In the genomic region with DNA sequence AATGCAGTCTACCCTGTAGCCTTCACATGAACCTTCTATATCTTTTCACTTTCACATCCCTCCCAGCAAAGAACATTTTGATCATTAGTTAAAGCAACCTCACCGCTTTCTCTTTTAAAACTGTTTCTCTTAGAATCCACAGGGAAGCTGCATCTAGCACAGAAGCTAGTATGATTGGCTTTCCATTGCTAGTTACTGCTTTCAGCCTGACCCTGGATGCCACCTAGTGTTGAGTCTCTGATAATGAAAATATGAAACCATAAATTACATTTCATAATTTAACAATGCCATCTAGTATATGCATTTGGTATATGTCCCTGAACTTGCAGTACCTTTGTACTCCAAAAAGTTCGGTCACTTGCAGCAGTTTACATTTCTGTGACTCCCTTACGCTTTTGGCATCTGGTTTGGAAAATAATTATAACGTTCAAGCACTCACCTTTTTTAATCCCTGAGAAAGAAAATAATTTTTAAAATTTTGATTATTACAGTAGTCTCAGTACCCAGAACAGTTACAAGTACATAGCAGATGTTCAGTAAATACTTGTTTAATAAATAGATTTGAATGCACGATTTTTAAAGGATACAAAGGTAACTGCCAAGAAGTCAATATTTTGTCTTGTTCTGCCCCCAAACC, we compare ENCODE assay signal across 8 cellular contexts. TPM values are rescaled to one million over a fixed set of nuclear protein-coding genes. Genes with fewer than 3 reads are reported as not detected.
DNase-seq lines count a peak whose midpoint lies in the region; ATAC-seq, FAIRE-seq and TF ChIP-seq lines count a peak whose summit lies in the region.

No MANE protein-coding gene starts in this region.

- no peak overlapping the region for H3K27ac Mint-ChIP-seq in progenitor cell of endocrine pancreas

- TF ChIP-seq CTCF in D721Med (IDR thresholded peaks at IDR 0.05; ENCODE audit: insufficient read depth, missing control alignments) (peak; percentile 80), progenitor cell of endocrine pancreas (IDR thresholded peaks at IDR 0.05; ENCODE audit: unreplicated experiment) (peak; percentile 63)

- H3K4me1 Mint-ChIP-seq in progenitor cell of endocrine pancreas (ENCODE audit: low read depth), result no peaks in the 10 kb centered on the region

- ATAC-seq in GM18870 (IDR thresholded peaks at IDR 0.05; ENCODE audit: unreplicated experiment), result peak; percentile 90
- peak; percentile 86 for ATAC-seq in HG03045 (IDR thresholded peaks at IDR 0.05; ENCODE audit: unreplicated experiment)

- H3K27me3 Mint-ChIP-seq in progenitor cell of endocrine pancreas, result no peaks in the 10 kb centered on the region

- H3K9me3 Mint-ChIP-seq in progenitor cell of endocrine pancreas (ENCODE audit: low read depth), result no peaks in the 10 kb centered on the region

- H3K4me3 Mint-ChIP-seq in progenitor cell of endocrine pancreas (ENCODE audit: low read depth), result no peak overlapping the region

- H3K36me3 Mint-ChIP-seq in progenitor cell of endocrine pancreas (ENCODE audit: insufficient read depth), result no peaks in the 10 kb centered on the region

- no peak for DNase-seq in D721Med (ENCODE audit: insufficient read length, low spot score)
- peak; percentile 32 for DNase-seq in NCI-H2227 (lab: John Stamatoyannopoulos, UW; ENCODE audit: unreplicated experiment)
- DNase-seq in activated gamma-delta T cell treated with anti-CD3 and anti-CD28 coated beads, Interleukin-2, amount 50 U/mL, for 16 hours (ENCODE audit: low read depth), result peak; percentile 8
- DNase-seq in germinal center (ENCODE audit: low spot score), result peak; percentile 22
- no peak for DNase-seq in progenitor cell of endocrine pancreas (ENCODE audit: low spot score, unreplicated experiment)
- DNase-seq in NCI-H2196 treated with DMSO at 0.1 percent for 48 hours (lab: John Stamatoyannopoulos, UW; ENCODE audit: unreplicated experiment), result no peak

- peak; percentile 64 for FAIRE-seq in D721Med (lab: Jason Lieb, UNC)

RNA-seq across cellular contexts. Expression of a gene that starts 22.7 kb away (rescaled TPM):
- 31.7 and 39.4 TPM in 2 replicates for total RNA-seq in progenitor cell of endocrine pancreas

RNA-seq across cellular contexts. Expression of a gene that starts 24.0 kb away (rescaled TPM):
- total RNA-seq in progenitor cell of endocrine pancreas, result 5.7 and 6.4 TPM in 2 replicates

RNA-seq across cellular contexts. Expression of a gene that starts 43.1 kb away (rescaled TPM):
- total RNA-seq in progenitor cell of endocrine pancreas, result 31.8 and 33.3 TPM in 2 replicates

Comparison
In these comparisons a context has a peak if more than half of its experiments do, and no peak if none do; other contexts are left out.
1. DNase-seq: peak in NCI-H2227 (single experiment), activated gamma-delta T cell treated with anti-CD3 and anti-CD28 coated beads, Interleukin-2, amount 50 U/mL, for 16 hours (single experiment) and germinal center (single experiment); none in D721Med (single experiment), progenitor cell of endocrine pancreas (single experiment) and NCI-H2196 treated with DMSO at 0.1 percent for 48 hours (single experiment).